ENCODE assay signal across 35 cellular contexts in genomic region chr2:124602759-124603158, GRCh38.
"Had no signal": no experiment of that assay in that cellular context is flagged by ENCODE, and none has a peak within 500 bp of the region (broad histone marks: within the 10 kb centered on the region; RNA-seq: fewer than 3 reads in every experiment).

No MANE protein-coding gene starts in this region.

- H3K9me3 ChIP-seq: MG63 had no signal

- H3K36me3 ChIP-seq: MG63 had no signal

- H3K27me3 ChIP-seq: MG63 had no signal

- DNase-seq: Karpas-422, Kasumi-1, MG63, MM.1S, MV-4-11, NCI-H1048, NCI-H1092, NCI-H1092 treated with DMSO at 0.1 percent for 48 hours, NCI-H1105, NCI-H1105 treated with DMSO at 0.1 percent for 48 hours, NCI-H1417, NCI-H1417 treated with DMSO at 0.1 percent for 48 hours, NCI-H1436, NCI-H1436 treated with DMSO at 0.1 percent for 48 hours, NCI-H146, NCI-H1694, NCI-H1694 treated with DMSO at 0.1 percent for 48 hours, NCI-H187, NCI-H187 treated with DMSO at 0.1 percent for 48 hours, NCI-H1930, NCI-H2029, NCI-H2029 treated with DMSO at 0.1 percent for 48 hours, NCI-H2081, NCI-H2081 treated with DMSO at 0.1 percent for 48 hours, NCI-H2107, NCI-H2171, NCI-H2171 treated with DMSO at 0.1 percent for 48 hours, NCI-H2227 treated with DMSO at 0.1 percent for 48 hours, NCI-H226, NCI-H345, NCI-H446, NCI-H446 treated with DMSO at 0.1 percent for 48 hours, NCI-H510A, NCI-H510A treated with DMSO at 0.1 percent for 48 hours, NCI-H524 had no signal

- H3K4me3 ChIP-seq: MG63 had no signal
